In the genomic region with DNA sequence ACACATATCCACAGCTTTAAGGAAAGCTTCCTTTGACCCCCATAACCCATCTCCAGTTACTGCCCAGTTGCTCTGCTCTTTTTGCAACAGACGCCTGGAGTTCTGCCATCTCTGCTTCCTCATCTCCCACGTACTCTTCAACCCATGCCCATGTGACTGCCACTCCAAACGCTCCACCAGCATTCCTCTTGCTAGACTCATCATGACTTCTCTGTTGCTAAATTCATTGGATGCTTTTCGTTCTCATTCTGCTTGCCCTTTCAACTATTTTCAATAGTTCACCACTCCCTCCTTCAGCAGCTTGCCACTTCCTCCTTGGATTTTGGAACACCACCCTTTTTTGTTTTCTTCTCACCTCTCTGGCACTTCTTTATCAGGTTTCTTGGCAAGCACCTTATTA, we compare ENCODE assay signal across 10 cellular contexts. TPM values are rescaled to one million over a fixed set of nuclear protein-coding genes. Genes with fewer than 3 reads are reported as not detected.
A peak's percentile ranks its signal among the peaks of the same experiment; 100 is the strongest.
DNase-seq lines count a peak whose midpoint lies in the region; ATAC-seq and TF ChIP-seq lines count a peak whose summit lies in the region.
"Had no signal": no experiment of that assay in that cellular context is flagged by ENCODE, and none has a peak within 500 bp of the region (broad histone marks: within the 10 kb centered on the region; RNA-seq: fewer than 3 reads in every experiment).

No MANE protein-coding gene starts in this region.

- H3K4me1 Mint-ChIP-seq in effector memory CD8-positive, alpha-beta T cell (ENCODE audit: low read depth in 2 of 2) = peaks cover 11 to 12% of the 10 kb centered on the region in 2 donors

- H3K36me3 ChIP-seq in SJSA1 (peaks cover 15% of the 10 kb centered on the region), skeletal muscle satellite cell (ENCODE audit: insufficient read depth, low read length) (no peaks in the 10 kb centered on the region)
- H3K36me3 ChIP-seq: suprapubic skin had no signal

- peak overlapping the region; percentile 43 for H3K27ac ChIP-seq in SJSA1
- H3K27ac ChIP-seq: suprapubic skin had no signal

- H3K4me3 Mint-ChIP-seq in effector memory CD8-positive, alpha-beta T cell = no peak overlapping the region

- no peaks in the 10 kb centered on the region for H3K36me3 Mint-ChIP-seq in effector memory CD8-positive, alpha-beta T cell (ENCODE audit: insufficient read depth)

- no peaks in the 10 kb centered on the region for H3K27me3 ChIP-seq in SJSA1 (replicated peaks)
- no peaks in the 10 kb centered on the region for H3K27me3 ChIP-seq in skeletal muscle satellite cell (ENCODE audit: control insufficient read depth, insufficient read depth, low read length)
- H3K27me3 ChIP-seq: suprapubic skin had no signal

- no peak for TF ChIP-seq CTCF in foreskin fibroblast (IDR thresholded peaks at IDR 0.05; ENCODE audit: low read depth, low read length)

- H3K9me3 ChIP-seq in SJSA1 (replicated peaks) (no peaks in the 10 kb centered on the region), skeletal muscle satellite cell (replicated peaks; ENCODE audit: low read length) (no peaks in the 10 kb centered on the region)
- H3K9me3 ChIP-seq: suprapubic skin had no signal

- H3K4me3 ChIP-seq in SJSA1 = no peak overlapping the region
- no peak overlapping the region for H3K4me3 ChIP-seq in foreskin fibroblast (ENCODE audit: low read depth in 1 of 2, low read length in 2 of 2)
- H3K4me3 ChIP-seq in skeletal muscle satellite cell (ENCODE audit: low read length) = peak overlapping the region; percentile 28
- H3K4me3 ChIP-seq: suprapubic skin had no signal

- no peak for ATAC-seq in HG03095 (IDR thresholded peaks at IDR 0.05; ENCODE audit: unreplicated experiment)
- ATAC-seq in effector memory CD8-positive, alpha-beta T cell (replicated peaks) = no peak

- H3K9me3 Mint-ChIP-seq in effector memory CD8-positive, alpha-beta T cell = no peaks in the 10 kb centered on the region

- no peaks in the 10 kb centered on the region for H3K27me3 Mint-ChIP-seq in effector memory CD8-positive, alpha-beta T cell

- H3K9ac ChIP-seq in skeletal muscle satellite cell (ENCODE audit: low read depth, low read length) = peak overlapping the region; percentile 55

- peak; percentile 73 for DNase-seq in H4 (ENCODE audit: low spot score)
- peak; percentile 71 to 87 for DNase-seq in SJSA1 (ENCODE audit: low read depth in 1 of 2, low spot score in 2 of 2)
- peak; percentile 98 to 99 for DNase-seq in foreskin fibroblast
- no peak for DNase-seq in SK-N-DZ (ENCODE audit: low spot score)
- no peak for DNase-seq in stimulated activated CD4-positive, alpha-beta T cell treated with anti-CD3 and anti-CD28 coated beads, Interleukin-12 subunit alpha, Interleukin-12 subunit beta, amount 100 ng/mL, for 4 hours
- DNase-seq in effector memory CD8-positive, alpha-beta T cell = no peak
- DNase-seq: activated CD4-positive, CD25-positive, alpha-beta regulatory T cell had no signal

- H3K4me1 ChIP-seq in SJSA1 (replicated peaks) = peaks cover 46% of the 10 kb centered on the region
- peaks cover 26% of the 10 kb centered on the region for H3K4me1 ChIP-seq in skeletal muscle satellite cell (ENCODE audit: control insufficient read depth, insufficient read depth, low read length)

- H3K27ac Mint-ChIP-seq in effector memory CD8-positive, alpha-beta T cell = no peak overlapping the region

- H3K4me2 ChIP-seq in skeletal muscle satellite cell (ENCODE audit: low read length) = peak overlapping the region; percentile 64

RNA-seq across cellular contexts. Expression of gene KNSTRN, which starts 2.7 kb away (rescaled TPM):
- total RNA-seq in H4 (2014; rRNA removed; shearing (Covaris generic)) = 90.3 and 92.9 TPM in 2 replicates
- total RNA-seq in SJSA1 (2014; rRNA removed; shearing (Covaris generic)) = 63.7 and 96.6 TPM in 2 replicates
- total RNA-seq in skeletal muscle satellite cell (2012; rRNA removed) = 45.6 and 50.7 TPM in 2 replicates
- polyA plus RNA-seq in SK-N-DZ (2014; cell fraction: cytosol; rRNA removed) = 176 and 184 TPM in 2 replicates
- polyA plus RNA-seq in SK-N-DZ (2014; cell fraction: nucleus; rRNA removed) = 115 and 116 TPM in 2 replicates

RNA-seq across cellular contexts. Expression of gene DISP2, which starts 21.8 kb away (rescaled TPM):
- total RNA-seq in H4 (2014; rRNA removed; shearing (Covaris generic)) = 0.14 and 0.27 TPM in 2 replicates
- 0.21 and 0.28 TPM in 2 replicates for total RNA-seq in SJSA1 (2014; rRNA removed; shearing (Covaris generic))
- under 0.01 TPM in 2 replicates for total RNA-seq in skeletal muscle satellite cell (2012; rRNA removed)
- polyA plus RNA-seq in SK-N-DZ (2014; cell fraction: cytosol; rRNA removed) = 1.2 and 1.4 TPM in 2 replicates
- 1.0 and 1.7 TPM in 2 replicates for polyA plus RNA-seq in SK-N-DZ (2014; cell fraction: nucleus; rRNA removed)

RNA-seq across cellular contexts. Expression of gene IVD, which starts 25.7 kb away (rescaled TPM):
- 9.1 and 13.6 TPM in 2 replicates for total RNA-seq in H4 (2014; rRNA removed; shearing (Covaris generic))
- total RNA-seq in SJSA1 (2014; rRNA removed; shearing (Covaris generic)) = 22.3 and 25.3 TPM in 2 replicates
- total RNA-seq in skeletal muscle satellite cell (2012; rRNA removed) = 35.5 and 37.6 TPM in 2 replicates
- polyA plus RNA-seq in SK-N-DZ (2014; cell fraction: cytosol; rRNA removed) = 15.4 and 25.4 TPM in 2 replicates
- polyA plus RNA-seq in SK-N-DZ (2014; cell fraction: nucleus; rRNA removed) = 44.9 and 45.8 TPM in 2 replicates

RNA-seq across cellular contexts. Expression of gene PHGR1, which starts 29.0 kb away (rescaled TPM):
- total RNA-seq in H4 (2014; rRNA removed; shearing (Covaris generic)) = not detected in 2 replicates
- not detected in 2 replicates for total RNA-seq in SJSA1 (2014; rRNA removed; shearing (Covaris generic))
- not detected in 2 replicates for total RNA-seq in skeletal muscle satellite cell (2012; rRNA removed)
- not detected in 2 replicates for polyA plus RNA-seq in SK-N-DZ (2014; cell fraction: cytosol; rRNA removed)
- polyA plus RNA-seq in SK-N-DZ (2014; cell fraction: nucleus; rRNA removed) = not detected in 2 replicates
- total RNA-seq: suprapubic skin had no signal

RNA-seq across cellular contexts. Expression of gene CCDC9B, which starts 39.1 kb away (rescaled TPM):
- total RNA-seq in H4 (2014; rRNA removed; shearing (Covaris generic)) = 1.3 and 4.6 TPM in 2 replicates
- 29.5 and 39.0 TPM in 2 replicates for total RNA-seq in SJSA1 (2014; rRNA removed; shearing (Covaris generic))
- total RNA-seq in skeletal muscle satellite cell (2012; rRNA removed) = 3.1 and 8.6 TPM in 2 replicates
- polyA plus RNA-seq in SK-N-DZ (2014; cell fraction: cytosol; rRNA removed) = 0.39 and 2.8 TPM in 2 replicates
- polyA plus RNA-seq in SK-N-DZ (2014; cell fraction: nucleus; rRNA removed) = 4.7 and 9.8 TPM in 2 replicates

Comparison
In these comparisons a context has a peak if more than half of its experiments do, and no peak if none do; other contexts are left out.
1. DNase-seq: peak in H4 (single experiment), SJSA1 (2 of 2) and foreskin fibroblast (2 of 2); none in SK-N-DZ (single experiment), stimulated activated CD4-positive, alpha-beta T cell treated with anti-CD3 and anti-CD28 coated beads, Interleukin-12 subunit alpha, Interleukin-12 subunit beta, amount 100 ng/mL, for 4 hours (single experiment) and effector memory CD8-positive, alpha-beta T cell (0 of 3).